In genomic region chr16:12674524-12674923, GRCh38 we compare ENCODE assay signal across 23 cellular contexts.
"Had no signal": no experiment of that assay in that cellular context is flagged by ENCODE, and none has a peak within 500 bp of the region (broad histone marks: within the 10 kb centered on the region; RNA-seq: fewer than 3 reads in every experiment).

No MANE protein-coding gene starts in this region.

- H3K36me3 ChIP-seq: gastrocnemius medialis, ovary, suprapubic skin, thyroid gland had no signal

- H3K4me1 Mint-ChIP-seq: neural crest cell had no signal

- H3K4me1 ChIP-seq: suprapubic skin, thyroid gland had no signal

- H3K9me3 ChIP-seq: gastrocnemius medialis, mucosa of descending colon, ovary, suprapubic skin, thyroid gland had no signal

- H3K9me3 Mint-ChIP-seq: stimulated activated effector memory CD8-positive, alpha-beta T cell treated with anti-CD3 and anti-CD28 coated beads, Interleukin-12 subunit alpha, Interleukin-12 subunit beta, amount 100 ng/mL, for 72 hours had no signal

- FAIRE-seq: urothelium cell line had no signal

- H3K27me3 ChIP-seq: dorsolateral prefrontal cortex, gastrocnemius medialis, ovary, suprapubic skin, thyroid gland had no signal

- H3K4me3 Mint-ChIP-seq: naive thymus-derived CD8-positive, alpha-beta T cell; neural crest cell; stimulated activated effector memory CD8-positive, alpha-beta T cell treated with anti-CD3 and anti-CD28 coated beads, Interleukin-12 subunit alpha, Interleukin-12 subunit beta, amount 100 ng/mL, for 72 hours; type B pancreatic cell had no signal

- H3K27me3 Mint-ChIP-seq: progenitor cell of endocrine pancreas, type B pancreatic cell had no signal

- H3K4me3 ChIP-seq: dorsolateral prefrontal cortex, gastrocnemius medialis, mucosa of descending colon, ovary, suprapubic skin, thyroid gland had no signal

- H3K27ac ChIP-seq: dorsolateral prefrontal cortex, gastrocnemius medialis, ovary, suprapubic skin, thyroid gland had no signal

- DNase-seq: cortex of kidney; dorsolateral prefrontal cortex; effector CD8-positive, alpha-beta T cell; gastrocnemius medialis; islet precursor cell; mammary epithelial cell; mucosa of descending colon; naive thymus-derived CD8-positive, alpha-beta T cell; nucleus accumbens; ovary; right cardiac atrium; stimulated activated CD4-positive, alpha-beta T cell treated with anti-CD3 and anti-CD28 coated beads, Interleukin-4, amount 100 ng/mL, for 1 hour; stimulated activated CD8-positive, alpha-beta memory T cell treated with anti-CD3 and anti-CD28 coated beads, Interleukin-4, amount 100 ng/mL, for 48 hours; stimulated activated naive CD8-positive, alpha-beta T cell treated with anti-CD3 and anti-CD28 coated beads, Interleukin-15, Interleukin-2, amounts not matched to agents 100 U/mL and 50 U/mL, for 24 hours; thyroid gland had no signal

- H3K27ac Mint-ChIP-seq: naive thymus-derived CD8-positive, alpha-beta T cell; progenitor cell of endocrine pancreas; stimulated activated effector memory CD8-positive, alpha-beta T cell treated with anti-CD3 and anti-CD28 coated beads, Interleukin-12 subunit alpha, Interleukin-12 subunit beta, amount 100 ng/mL, for 72 hours; type B pancreatic cell had no signal

- H3K36me3 Mint-ChIP-seq: stimulated activated effector memory CD8-positive, alpha-beta T cell treated with anti-CD3 and anti-CD28 coated beads, Interleukin-12 subunit alpha, Interleukin-12 subunit beta, amount 100 ng/mL, for 72 hours; type B pancreatic cell had no signal

- ATAC-seq: esophagus mucosa; gastrocnemius medialis; left lobe of liver; mucosa of descending colon; naive thymus-derived CD8-positive, alpha-beta T cell; right cardiac atrium; stimulated activated effector memory CD8-positive, alpha-beta T cell treated with anti-CD3 and anti-CD28 coated beads, Interleukin-12 subunit alpha, Interleukin-12 subunit beta, amount 100 ng/mL, for 72 hours; stimulated activated naive CD8-positive, alpha-beta T cell treated with anti-CD3 and anti-CD28 coated beads, Interleukin-15, Interleukin-2, amounts not matched to agents 100 U/mL and 50 U/mL, for 24 hours had no signal
